Comparison of ENCODE assay signal across 26 cellular contexts in the genomic region with DNA sequence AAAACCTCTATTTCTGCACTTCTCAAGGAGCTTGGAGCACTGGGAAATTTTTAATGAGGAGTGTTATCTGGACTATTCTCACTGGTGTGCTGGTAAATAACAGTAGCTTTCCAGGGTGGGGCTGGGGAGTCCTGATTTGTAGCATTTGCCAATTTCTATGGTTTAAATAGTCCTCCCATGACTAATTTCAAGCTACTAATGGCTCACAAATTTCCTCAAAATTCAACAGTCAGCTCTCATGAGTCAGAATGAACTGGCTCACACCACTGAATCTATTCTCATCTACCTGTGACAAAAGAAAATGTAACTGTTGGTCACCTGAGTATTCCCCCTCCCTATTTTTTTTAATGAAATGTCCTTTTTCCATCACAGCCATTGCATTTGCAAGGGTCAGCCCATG.
"Had no signal": no experiment of that assay in that cellular context is flagged by ENCODE, and none has a peak within 500 bp of the region (broad histone marks: within the 10 kb centered on the region; RNA-seq: fewer than 3 reads in every experiment).

No MANE protein-coding gene starts in this region.

- H3K9me3 Mint-ChIP-seq: activated naive CD8-positive, alpha-beta T cell treated with anti-CD3 and anti-CD28 coated beads, Interleukin-2, amount 50 U/mL, for 24 hours; activated T-helper 1 cell treated with anti-CD3 and anti-CD28 coated beads, Interleukin-12 subunit alpha, Interleukin-12 subunit beta, Interleukin-2, Interleukin-4 antibody, amounts not matched to agents 30 ng/mL and 10 ng/mL and 1 ng/mL, durations not matched to agents 14 hours and 24 hours and 36 hours; natural killer cell treated with Interleukin-12 subunit alpha and Interleukin-12 subunit beta and Interleukin-15 and Interleukin-18, amount 100 ng/mL, for 72 hours had no signal

- H3K4me3 ChIP-seq: body of pancreas, gastroesophageal sphincter, ovary, prostate gland, right atrium auricular region, tibial artery had no signal

- H3K4me1 ChIP-seq: body of pancreas, gastroesophageal sphincter, prostate gland had no signal

- H3K4me3 Mint-ChIP-seq: activated CD4-positive, alpha-beta T cell treated with anti-CD3 and anti-CD28 coated beads for 36 hours; activated CD8-positive, alpha-beta memory T cell treated with anti-CD3 and anti-CD28 coated beads, Interleukin-2, amount 10 ng/mL, durations not matched to agents 7 days and 5 days; activated naive CD8-positive, alpha-beta T cell treated with anti-CD3 and anti-CD28 coated beads, Interleukin-2, amount 50 U/mL, for 24 hours; activated T-helper 1 cell treated with anti-CD3 and anti-CD28 coated beads, Interleukin-12 subunit alpha, Interleukin-12 subunit beta, Interleukin-2, Interleukin-4 antibody, amounts not matched to agents 30 ng/mL and 10 ng/mL and 1 ng/mL, durations not matched to agents 14 hours and 24 hours and 36 hours; dendritic cell treated with granulocyte-macrophage colony-stimulating factor and Interleukin-4, amounts not matched to agents 40 ng/mL and 50 ng/mL, for 4 days; memory B cell; natural killer cell treated with Interleukin-12 subunit alpha and Interleukin-12 subunit beta and Interleukin-15 and Interleukin-18, amount 100 ng/mL, for 72 hours; stimulated activated naive CD8-positive, alpha-beta T cell treated with anti-CD3 and anti-CD28 coated beads, Interleukin-15, amount 100 ng/mL, for 72 hours; WTC11 had no signal

- H3K36me3 ChIP-seq: gastroesophageal sphincter, ovary, prostate gland, right atrium auricular region, tibial artery had no signal

- DNase-seq: activated CD4-positive, alpha-beta T cell treated with anti-CD3 and anti-CD28 coated beads for 36 hours; activated CD4-positive, alpha-beta T cell treated with anti-CD3 and anti-CD28 coated beads, Interleukin-2, amount 50 U/mL, for 4 hours; activated CD8-positive, alpha-beta memory T cell treated with anti-CD3 and anti-CD28 coated beads, Interleukin-2, amount 10 ng/mL, durations not matched to agents 7 days and 5 days; activated gamma-delta T cell; activated naive CD4-positive, alpha-beta T cell treated with anti-CD3 and anti-CD28 coated beads, Interleukin-2, amount 50 U/mL, for 16 hours; activated naive CD8-positive, alpha-beta T cell treated with anti-CD3 and anti-CD28 coated beads, Interleukin-2, amount 50 U/mL, for 24 hours; activated T-cell treated with anti-CD3 and anti-CD28 coated beads for 4 hours; body of pancreas; caudate nucleus; effector CD4-positive, alpha-beta T cell; head of caudate nucleus; hypothalamus; left cardiac atrium; ovary; stimulated activated naive CD8-positive, alpha-beta T cell treated with anti-CD3 and anti-CD28 coated beads, Interleukin-15, amount 100 ng/mL, for 72 hours; T-helper 9 cell; tibial artery had no signal

- H3K27ac ChIP-seq: body of pancreas, gastroesophageal sphincter, ovary, prostate gland, right atrium auricular region, tibial artery had no signal

- H3K27me3 ChIP-seq: body of pancreas, gastroesophageal sphincter, ovary, right atrium auricular region, tibial artery had no signal

- ATAC-seq: activated CD4-positive, alpha-beta T cell treated with anti-CD3 and anti-CD28 coated beads for 36 hours; activated CD8-positive, alpha-beta memory T cell treated with anti-CD3 and anti-CD28 coated beads, Interleukin-2, amount 10 ng/mL, durations not matched to agents 7 days and 5 days; activated naive CD8-positive, alpha-beta T cell treated with anti-CD3 and anti-CD28 coated beads, Interleukin-2, amount 50 U/mL, for 24 hours; body of pancreas; esophagus mucosa; gastroesophageal sphincter; left cardiac atrium; natural killer cell treated with Interleukin-12 subunit alpha and Interleukin-12 subunit beta and Interleukin-15 and Interleukin-18, amount 100 ng/mL, for 72 hours; stimulated activated naive CD8-positive, alpha-beta T cell treated with anti-CD3 and anti-CD28 coated beads, Interleukin-15, amount 100 ng/mL, for 72 hours; WTC11 had no signal

- H3K4me1 Mint-ChIP-seq: activated CD4-positive, alpha-beta T cell treated with anti-CD3 and anti-CD28 coated beads for 36 hours; activated CD8-positive, alpha-beta memory T cell treated with anti-CD3 and anti-CD28 coated beads, Interleukin-2, amount 10 ng/mL, durations not matched to agents 7 days and 5 days; activated naive CD8-positive, alpha-beta T cell treated with anti-CD3 and anti-CD28 coated beads, Interleukin-2, amount 50 U/mL, for 24 hours; memory B cell; stimulated activated naive CD8-positive, alpha-beta T cell treated with anti-CD3 and anti-CD28 coated beads, Interleukin-15, amount 100 ng/mL, for 72 hours; WTC11 had no signal

- H3K27me3 Mint-ChIP-seq: activated CD4-positive, alpha-beta T cell treated with anti-CD3 and anti-CD28 coated beads for 36 hours; activated CD8-positive, alpha-beta memory T cell treated with anti-CD3 and anti-CD28 coated beads, Interleukin-2, amount 10 ng/mL, durations not matched to agents 7 days and 5 days; activated naive CD8-positive, alpha-beta T cell treated with anti-CD3 and anti-CD28 coated beads, Interleukin-2, amount 50 U/mL, for 24 hours; dendritic cell treated with granulocyte-macrophage colony-stimulating factor and Interleukin-4, amounts not matched to agents 40 ng/mL and 50 ng/mL, for 4 days; stimulated activated naive CD8-positive, alpha-beta T cell treated with anti-CD3 and anti-CD28 coated beads, Interleukin-15, amount 100 ng/mL, for 72 hours had no signal

- H3K27ac Mint-ChIP-seq: activated CD4-positive, alpha-beta T cell treated with anti-CD3 and anti-CD28 coated beads for 36 hours; activated CD8-positive, alpha-beta memory T cell treated with anti-CD3 and anti-CD28 coated beads, Interleukin-2, amount 10 ng/mL, durations not matched to agents 7 days and 5 days; activated naive CD8-positive, alpha-beta T cell treated with anti-CD3 and anti-CD28 coated beads, Interleukin-2, amount 50 U/mL, for 24 hours; activated T-helper 1 cell treated with anti-CD3 and anti-CD28 coated beads, Interleukin-12 subunit alpha, Interleukin-12 subunit beta, Interleukin-2, Interleukin-4 antibody, amounts not matched to agents 30 ng/mL and 10 ng/mL and 1 ng/mL, durations not matched to agents 14 hours and 24 hours and 36 hours; dendritic cell treated with granulocyte-macrophage colony-stimulating factor and Interleukin-4, amounts not matched to agents 40 ng/mL and 50 ng/mL, for 4 days; memory B cell; natural killer cell treated with Interleukin-12 subunit alpha and Interleukin-12 subunit beta and Interleukin-15 and Interleukin-18, amount 100 ng/mL, for 72 hours; stimulated activated naive CD8-positive, alpha-beta T cell treated with anti-CD3 and anti-CD28 coated beads, Interleukin-15, amount 100 ng/mL, for 72 hours; WTC11 had no signal

- H3K36me3 Mint-ChIP-seq: activated CD8-positive, alpha-beta memory T cell treated with anti-CD3 and anti-CD28 coated beads, Interleukin-2, amount 10 ng/mL, durations not matched to agents 7 days and 5 days had no signal

- H3K9me3 ChIP-seq: gastroesophageal sphincter, ovary, prostate gland, right atrium auricular region, tibial artery had no signal
